In genomic region chr17:51703364-51704341, GRCh38 we compare ENCODE assay signal across 1 cellular context.
A peak's percentile ranks its signal among the peaks of the same experiment; 100 is the strongest.
TF ChIP-seq lines count a peak whose summit lies in the region.

No MANE protein-coding gene starts in this region.

TF ChIP-seq in HEK293, 187 proteins besides CTCF, POLR2A, EP300 and RAD21 (continued from another document and continues in another):
- TF ChIP-seq HOXC10 (CRISPR knock-in tag; IDR thresholded peaks at IDR 0.05) (no peak), ZNF341 (tag by site-specific recombination; IDR thresholded peaks at IDR 0.05; ENCODE audit: low read depth) (no peak), ZNF626 (tag by site-specific recombination; IDR thresholded peaks at IDR 0.05) (0 out of 2 replicates have a peak, but pooled peaks have one; percentile 68), ZNF391 (tag by site-specific recombination; IDR thresholded peaks at IDR 0.05; ENCODE audit: borderline replicate concordance, low read depth) (no peak; the same call in 1 of the 2 replicates), ZNF596 (tag by site-specific recombination; IDR thresholded peaks at IDR 0.05) (no peak), ZNF175 (tag by site-specific recombination; IDR thresholded peaks at IDR 0.05) (no peak), ZIC2 (tag by site-specific recombination; IDR thresholded peaks at IDR 0.05) (no peak), ZNF148 (tag by site-specific recombination; IDR thresholded peaks at IDR 0.05; ENCODE audit: borderline replicate concordance) (no peak), RBAK (tag by site-specific recombination; IDR thresholded peaks at IDR 0.05) (no peak), ZNF670 (tag by site-specific recombination; IDR thresholded peaks at IDR 0.05; ENCODE audit: low read depth) (no peak), ZNF174 (tag by site-specific recombination; IDR thresholded peaks at IDR 0.05) (0 out of 2 replicates have a peak, but pooled peaks have one; percentile 4), ZNF830 (tag by site-specific recombination; IDR thresholded peaks at IDR 0.05; ENCODE audit: low read depth) (no peak), ZEB2 (tag by site-specific recombination; IDR thresholded peaks at IDR 0.05) (peak; percentile 94), FEZF1 (tag by site-specific recombination; IDR thresholded peaks at IDR 0.05) (peak; percentile 86), ZNF114 (tag by site-specific recombination; IDR thresholded peaks at IDR 0.05) (no peak), ZNF777 (tag by site-specific recombination; IDR thresholded peaks at IDR 0.05; ENCODE audit: borderline replicate concordance) (no peak), IKZF3 (tag by site-specific recombination; IDR thresholded peaks at IDR 0.05) (no peak), ZNF707 (tag by site-specific recombination; IDR thresholded peaks at IDR 0.05) (no peak), ZNF302 (tag by site-specific recombination; IDR thresholded peaks at IDR 0.05; ENCODE audit: low read depth) (no peak), KLF1 (tag by site-specific recombination; IDR thresholded peaks at IDR 0.05) (peak; percentile 98), ZNF416 (tag by site-specific recombination; IDR thresholded peaks at IDR 0.05) (no peak), ZNF146 (tag by site-specific recombination; IDR thresholded peaks at IDR 0.05) (peak; percentile 100), ZBTB26 (tag by site-specific recombination; optimal IDR thresholded peaks at IDR 0.05) (no peak), ZFP3 (tag by site-specific recombination; IDR thresholded peaks at IDR 0.05; ENCODE audit: low read depth) (no peak), ZNF184 (tag by site-specific recombination; IDR thresholded peaks at IDR 0.05) (peak; percentile 87), ZBTB7A (tag by site-specific recombination; IDR thresholded peaks at IDR 0.05; ENCODE audit: low read depth) (no peak), ZNF132 (tag by site-specific recombination; IDR thresholded peaks at IDR 0.05; ENCODE audit: borderline replicate concordance) (no peak), ZNF560 (tag by site-specific recombination; IDR thresholded peaks at IDR 0.05; ENCODE audit: borderline replicate concordance) (no peak), ZNF157 (tag by site-specific recombination; IDR thresholded peaks at IDR 0.05) (no peak), TRIM28 (IDR thresholded peaks at IDR 0.05; ENCODE audit: borderline replicate concordance, low read length) (no peak), ZNF571 (tag by site-specific recombination; IDR thresholded peaks at IDR 0.05) (no peak), ZNF544 (tag by site-specific recombination; IDR thresholded peaks at IDR 0.05) (no peak), ZNF488 (tag by site-specific recombination; IDR thresholded peaks at IDR 0.05) (no peak), ZNF518A (tag by site-specific recombination; conservative IDR thresholded peaks at IDR 0.05; ENCODE audit: low read depth) (peak; percentile 47), ZNF48 (tag by site-specific recombination; IDR thresholded peaks at IDR 0.05) (no peak), ZNF335 (tag by site-specific recombination; conservative IDR thresholded peaks at IDR 0.05) (peak; percentile 68), ZNF366 (tag by site-specific recombination; conservative IDR thresholded peaks at IDR 0.05) (peak; percentile 96), ZNF692 (tag by site-specific recombination; IDR thresholded peaks at IDR 0.05) (peak; percentile 82; the same call in 1 of the 2 replicates), ZNF23 (tag by site-specific recombination; IDR thresholded peaks at IDR 0.05; ENCODE audit: borderline replicate concordance) (no peak), ZNF701 (tag by site-specific recombination; IDR thresholded peaks at IDR 0.05) (no peak), ZNF2 (tag by site-specific recombination; IDR thresholded peaks at IDR 0.05) (no peak), PRDM2 (tag by site-specific recombination; IDR thresholded peaks at IDR 0.05; ENCODE audit: borderline replicate concordance) (no peak), ZNF423 (tag by site-specific recombination; IDR thresholded peaks at IDR 0.05) (no peak), ZNF169 (tag by site-specific recombination; IDR thresholded peaks at IDR 0.05) (no peak), ZNF354C (tag by site-specific recombination; IDR thresholded peaks at IDR 0.05; ENCODE audit: borderline replicate concordance, low read depth) (no peak), GLIS2 (tag by site-specific recombination; IDR thresholded peaks at IDR 0.05) (no peak), ZNF621 (tag by site-specific recombination; IDR thresholded peaks at IDR 0.05) (no peak), ZNF202 (tag by site-specific recombination; IDR thresholded peaks at IDR 0.05; ENCODE audit: borderline replicate concordance) (no peak), ZSCAN4 (tag by site-specific recombination; IDR thresholded peaks at IDR 0.05) (no peak), ZNF19 (tag by site-specific recombination; IDR thresholded peaks at IDR 0.05; ENCODE audit: low read depth) (no peak), ZNF37A (tag by site-specific recombination; IDR thresholded peaks at IDR 0.05) (no peak), ZFP37 (tag by site-specific recombination; IDR thresholded peaks at IDR 0.05) (0 out of 2 replicates have a peak, but pooled peaks have one; percentile 20)
